8 cellular contexts compared by ENCODE assay signal in the genomic region with DNA sequence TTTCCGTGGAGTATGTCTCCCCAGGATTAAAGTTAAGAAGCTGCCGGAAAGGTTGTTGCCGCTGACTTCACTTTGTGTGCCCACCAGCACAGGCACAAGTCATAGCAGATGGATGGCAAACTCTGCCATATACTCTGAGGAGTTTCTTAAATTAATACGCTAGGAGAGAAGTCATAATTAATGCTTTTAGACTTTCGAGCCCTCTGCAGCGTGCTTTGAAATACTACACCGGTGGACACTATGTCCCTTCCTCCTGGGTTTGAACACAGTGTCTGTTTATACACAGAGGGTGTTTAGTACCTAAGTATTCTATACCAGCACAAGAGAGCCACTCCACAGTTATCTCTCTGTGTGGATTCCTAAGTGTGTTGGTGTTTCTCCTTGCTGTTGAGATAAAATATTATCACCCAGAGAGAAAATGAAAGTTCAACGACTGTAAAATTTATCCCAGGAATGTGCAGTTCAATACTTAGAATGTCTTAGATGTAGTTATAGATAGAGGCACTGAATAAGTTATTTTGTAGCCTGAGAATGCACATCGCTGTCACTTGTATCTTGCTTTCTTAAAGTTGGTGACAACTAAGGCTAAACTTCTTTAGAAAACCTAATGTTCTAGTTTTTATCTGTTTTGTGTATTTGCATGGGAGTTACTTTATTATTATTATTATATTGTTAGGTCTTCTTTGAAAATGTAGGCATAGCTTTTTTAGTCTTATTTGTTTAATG. TPM values are rescaled to one million over a fixed set of nuclear protein-coding genes. Genes with fewer than 3 reads are reported as not detected.
DNase-seq lines count a peak whose midpoint lies in the region; ATAC-seq and TF ChIP-seq lines count a peak whose summit lies in the region.

No MANE protein-coding gene starts in this region.

- no peaks in the 10 kb centered on the region for H3K27me3 Mint-ChIP-seq in activated CD8-positive, alpha-beta T cell treated with anti-CD3 and anti-CD28 coated beads, Interleukin-2, amount 10 ng/mL, durations not matched to agents 7 days and 5 days (ENCODE audit: low read depth)

- H2BK5ac ChIP-seq in IMR-90 (ENCODE audit: low read depth, low read length, poor library complexity, severe bottlenecking), result peak overlapping the region; percentile 95

- WGBS in IMR-90 (ENCODE audit: extremely low coverage in 2 of 2, insufficient read length in 1 of 2), 2 experiments, result no CpG with 5 or more reads among the region's 9 CpGs

- H4K20me1 ChIP-seq in BLaER1 treated with 17β-estradiol and CSF1 and Interleukin-3, amounts not matched to agents 10 nM and 100 nM, result peaks cover 4 to 57% (median 31%) of the 10 kb centered on the region in 11 experiments; a peak in 18 of 22 replicates
- H4K20me1 ChIP-seq in IMR-90 (ENCODE audit: insufficient read depth, low read length), result 0 out of 2 replicates have a peak, but pooled peaks cover 4% of the 10 kb centered on the region

- TF ChIP-seq CTCF in IMR-90 (conservative IDR thresholded peaks at IDR 0.05; ENCODE audit: low read depth, low read length), result no peak

- peak overlapping the region; percentile 80 for H2AK9ac ChIP-seq in IMR-90 (replicated peaks; ENCODE audit: low read depth, low read length, poor library complexity)

- H3K79me1 ChIP-seq in IMR-90 (ENCODE audit: low read depth in 1 of 2, low read length in 2 of 2), result peaks cover 0 to 21% of the 10 kb centered on the region in 2 experiments; a peak in 3 of 4 replicates

- H3K4me1 Mint-ChIP-seq in activated CD8-positive, alpha-beta T cell treated with anti-CD3 and anti-CD28 coated beads, Interleukin-2, amount 10 ng/mL, durations not matched to agents 7 days and 5 days (ENCODE audit: low read depth), result peaks cover 48% of the 10 kb centered on the region

- H3K56ac ChIP-seq in IMR-90 (ENCODE audit: extremely low read depth, insufficient read depth, low read length), result peak overlapping the region; percentile 97

- H3K36me3 ChIP-seq in BLaER1 treated with 17β-estradiol and CSF1 and Interleukin-3, amounts not matched to agents 10 nM and 100 nM, result peaks cover 0 to 19% (median 5%) of the 10 kb centered on the region in 11 experiments; a peak in 4 of 22 replicates
- H3K36me3 ChIP-seq in IMR-90 (ENCODE audit: control insufficient read depth, insufficient read depth, low read length), result no peaks in the 10 kb centered on the region

- POLR2A ChIA-PET in IMR-90 (lab: Charles Lee; ENCODE audit: unreplicated experiment), result interaction anchor here (0.6 kb wide), 1 partner anchor 68 kb away, joined by 3 read pairs; no protein-coding TSS in a partner anchor
- POLR2A ChIA-PET in activated CD8-positive, alpha-beta T cell treated with anti-CD3 and anti-CD28 coated beads, Interleukin-2, amount 10 ng/mL, durations not matched to agents 7 days and 5 days (lab: Charles Lee), result interaction anchor here (0.6 to 7.0 kb wide), 11 partner anchors 11 to 198 kb away, joined by 3 to 211 read pairs (median 13); no protein-coding TSS in a partner anchor

- CTCF ChIA-PET in IMR-90 (lab: Yijun Ruan, JAX), result interaction anchor here (1.0 to 1.6 kb wide), 2 partner anchors 35 to 174 kb away, joined by 3 read pairs; no protein-coding TSS in a partner anchor
- CTCF ChIA-PET in activated CD8-positive, alpha-beta T cell treated with anti-CD3 and anti-CD28 coated beads, Interleukin-2, amount 10 ng/mL, durations not matched to agents 7 days and 5 days (lab: Charles Lee), result interaction anchor here (1.0 to 1.6 kb wide), 2 partner anchors 9 to 12 kb away, joined by 3 to 6 read pairs; no protein-coding TSS in a partner anchor

- peak overlapping the region; percentile 91 for H3K23ac ChIP-seq in IMR-90 (ENCODE audit: low read depth, low read length)

- H3K4me1 ChIP-seq in BLaER1 treated with 17β-estradiol and CSF1 and Interleukin-3, amounts not matched to agents 10 nM and 100 nM, result peaks cover 24 to 60% (median 40%) of the 10 kb centered on the region in 10 experiments
- H3K4me1 ChIP-seq in IMR-90 (ENCODE audit: control insufficient read depth, insufficient read depth, low read length), result peaks cover 9% of the 10 kb centered on the region

- peak overlapping the region; percentile 56 to 67; a peak in 3 of 4 replicates for H4K8ac ChIP-seq in IMR-90 (ENCODE audit: low read depth in 2 of 2, low read length in 2 of 2)

- H3K27ac Mint-ChIP-seq in activated CD8-positive, alpha-beta T cell treated with anti-CD3 and anti-CD28 coated beads, Interleukin-2, amount 10 ng/mL, durations not matched to agents 7 days and 5 days, result peak overlapping the region; percentile 87

- BruUV-seq in IMR-90 (replicated peaks; lab: Mats Ljungman, UMichigan), result TSS peak; percentile 75

- H3K9ac ChIP-seq in BLaER1 treated with 17β-estradiol and CSF1 and Interleukin-3, amounts not matched to agents 10 nM and 100 nM, result peak overlapping the region; percentile 92 to 98 (median 96)
- H3K9ac ChIP-seq in IMR-90 (ENCODE audit: low read depth, low read length), result peak overlapping the region; percentile 99

- H3K18ac ChIP-seq in IMR-90 (ENCODE audit: low read depth, low read length), result peak overlapping the region; percentile 96

- H2BK20ac ChIP-seq in IMR-90 (ENCODE audit: low read depth, low read length), result peak overlapping the region; percentile 30; the same call in 1 of the 2 replicates

- H4K5ac ChIP-seq in IMR-90 (ENCODE audit: low read depth, low read length), result peak overlapping the region; percentile 95

- no peak for DNase-seq in IMR-90
- DNase-seq in activated CD8-positive, alpha-beta T cell treated with anti-CD3 and anti-CD28 coated beads, Interleukin-2, amount 10 ng/mL, durations not matched to agents 7 days and 5 days, result no peak
- DNase-seq in left ventricle myocardium superior, result no peak
- DNase-seq in skeletal muscle cell (ENCODE audit: low read depth), result no peak

- peak overlapping the region; percentile 18 for H2AFZ ChIP-seq in IMR-90 (replicated peaks; ENCODE audit: low read length, poor library complexity)

- H3K9me3 ChIP-seq in BLaER1 treated with 17β-estradiol and CSF1 and Interleukin-3, amounts not matched to agents 10 nM and 100 nM (replicated peaks in 1 of 11), result no peaks in the 10 kb centered on the region; a peak in 4 of 22 replicates
- H3K9me3 ChIP-seq in IMR-90 (ENCODE audit: control insufficient read depth, insufficient read depth, low read length), result no peaks in the 10 kb centered on the region

- intact Hi-C loops in IMR-90 (cut with micrococcal nuclease), result loop anchor here (5.0 to 10.0 kb wide), 2 partner anchors 117 to 304 kb away; no protein-coding TSS in a partner anchor
- intact Hi-C loops in left ventricle myocardium superior (cut with micrococcal nuclease), result no loop called here

- no peaks in the 10 kb centered on the region; a peak in 3 of 22 replicates for H3K27me3 ChIP-seq in BLaER1 treated with 17β-estradiol and CSF1 and Interleukin-3, amounts not matched to agents 10 nM and 100 nM
- no peaks in the 10 kb centered on the region for H3K27me3 ChIP-seq in IMR-90 (ENCODE audit: control insufficient read depth, insufficient read depth, low read length)

- ATAC-seq in IMR-90 (ENCODE audit: low read depth) (no peak), left ventricle myocardium superior (peak; percentile 31), GM21381 (IDR thresholded peaks at IDR 0.05; ENCODE audit: unreplicated experiment) (no peak), GM21786 (IDR thresholded peaks at IDR 0.05; ENCODE audit: unreplicated experiment) (no peak), HG02763 (IDR thresholded peaks at IDR 0.05; ENCODE audit: unreplicated experiment) (no peak)
- ATAC-seq in activated CD8-positive, alpha-beta T cell treated with anti-CD3 and anti-CD28 coated beads, Interleukin-2, amount 10 ng/mL, durations not matched to agents 7 days and 5 days, result no peak

- H3K27ac ChIP-seq in BLaER1 treated with 17β-estradiol and CSF1 and Interleukin-3, amounts not matched to agents 10 nM and 100 nM, result peak overlapping the region; percentile 93 to 99 (median 97)
- peak overlapping the region; percentile 99 for H3K27ac ChIP-seq in IMR-90 (ENCODE audit: insufficient read depth, low read length)

- H2BK120ac ChIP-seq in IMR-90 (ENCODE audit: low read depth, low read length), result peak overlapping the region; percentile 89

- H4K91ac ChIP-seq in IMR-90 (ENCODE audit: insufficient read depth, low read depth, low read length), result peak overlapping the region; percentile 48

- TF ChIP-seq RAD21 in IMR-90 (IDR thresholded peaks at IDR 0.05; ENCODE audit: low read length), result no peak

- peak overlapping the region; percentile 95 for H3K14ac ChIP-seq in IMR-90 (replicated peaks; ENCODE audit: low read depth, low read length)

- no peaks in the 10 kb centered on the region for H3K9me3 Mint-ChIP-seq in activated CD8-positive, alpha-beta T cell treated with anti-CD3 and anti-CD28 coated beads, Interleukin-2, amount 10 ng/mL, durations not matched to agents 7 days and 5 days (ENCODE audit: insufficient read depth)

- in situ Hi-C loops in IMR-90 (cut with MboI; ENCODE audit: low sequenced_read_pairs), result no loop called here

- TF ChIP-seq POLR2A in IMR-90 (IDR thresholded peaks at IDR 0.05; ENCODE audit: low read depth, low read length), result no peak

- peak overlapping the region; percentile 62 for H2AK5ac ChIP-seq in IMR-90 (ENCODE audit: low read depth, low read length)

- H3K4me3 ChIP-seq in BLaER1 treated with 17β-estradiol and CSF1 and Interleukin-3, amounts not matched to agents 10 nM and 100 nM, result peak overlapping the region; percentile 81 to 97 (median 94)
- H3K4me3 ChIP-seq in IMR-90 (ENCODE audit: insufficient read depth, low read depth, low read length) (peak overlapping the region; percentile 88), skeletal muscle cell (ENCODE audit: low read depth, low read length) (peak overlapping the region; percentile 76)

- H3K4me2 ChIP-seq in BLaER1 treated with 17β-estradiol and CSF1 and Interleukin-3, amounts not matched to agents 10 nM and 100 nM, result peak overlapping the region; percentile 73 to 94 (median 86)
- H3K4me2 ChIP-seq in IMR-90 (ENCODE audit: low read depth, low read length), result peak overlapping the region; percentile 98

- dilution Hi-C loops in IMR-90 (cut with HindIII; ENCODE audit: low sequenced_read_pairs, unreplicated experiment), result no loop called here

- peaks cover 76% of the 10 kb centered on the region for H3K36me3 Mint-ChIP-seq in activated CD8-positive, alpha-beta T cell treated with anti-CD3 and anti-CD28 coated beads, Interleukin-2, amount 10 ng/mL, durations not matched to agents 7 days and 5 days (ENCODE audit: low read depth)

- H2BK15ac ChIP-seq in IMR-90 (ENCODE audit: low read depth, low read length), result peak overlapping the region; percentile 73

- H3K4ac ChIP-seq in IMR-90 (ENCODE audit: low read depth, low read length), result peak overlapping the region; percentile 90

- H3K9me1 ChIP-seq in IMR-90 (ENCODE audit: insufficient read depth, low read length), result peaks cover 7% of the 10 kb centered on the region

- peak overlapping the region; percentile 90 for H3K4me3 Mint-ChIP-seq in activated CD8-positive, alpha-beta T cell treated with anti-CD3 and anti-CD28 coated beads, Interleukin-2, amount 10 ng/mL, durations not matched to agents 7 days and 5 days

RNA-seq across cellular contexts. Expression of gene MBNL1, which starts 1.6 kb away (rescaled TPM):
- total RNA-seq in IMR-90 (2012; rRNA removed) (515 and 664 TPM in 2 replicates), left ventricle myocardium superior (172 TPM)
- polyA plus RNA-seq in IMR-90 (2012; rRNA removed), result 127 and 129 TPM in 2 replicates
- polyA plus RNA-seq in IMR-90 (2012; cell fraction: cytosol; rRNA removed), result 41.6 and 47.4 TPM in 2 replicates
- polyA plus RNA-seq in IMR-90 (2012; cell fraction: nucleus; rRNA removed; ENCODE audit: low replicate concordance), result 48.0 and 82.1 TPM in 2 replicates
- 100 to 1,000 TPM; 469 to 504 TPM for total RNA-seq in activated CD8-positive, alpha-beta T cell treated with anti-CD3 and anti-CD28 coated beads, Interleukin-2, amount 10 ng/mL, durations not matched to agents 7 days and 5 days
